Comparison of ENCODE assay signal across 8 cellular contexts in the genomic region with DNA sequence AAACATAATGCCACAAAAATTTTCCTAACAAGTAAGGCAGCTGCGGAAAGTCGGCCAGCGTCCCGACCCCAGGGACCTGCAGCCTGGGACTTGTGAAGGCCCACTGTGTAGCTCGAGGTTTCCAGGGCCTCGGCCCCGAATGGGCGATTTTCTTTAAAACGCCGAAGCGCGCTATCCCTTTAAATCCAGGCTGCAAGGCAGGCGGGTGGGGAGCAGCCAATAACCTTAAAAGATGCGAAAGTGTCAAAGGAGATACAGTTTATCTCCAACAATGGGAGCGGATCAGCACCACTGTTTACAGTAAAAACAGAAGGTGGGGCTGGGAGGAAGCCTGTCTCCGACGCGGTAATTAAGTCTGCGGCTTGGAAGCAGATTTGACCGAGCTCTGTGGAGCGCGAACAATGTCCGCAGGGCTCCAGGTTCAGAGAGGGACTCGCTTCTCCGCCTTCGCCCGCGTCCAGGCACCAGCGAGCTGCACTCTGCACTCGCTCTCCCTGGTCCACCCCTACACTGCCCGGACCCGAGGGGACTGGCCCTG. TPM values are rescaled to one million over a fixed set of nuclear protein-coding genes. Genes with fewer than 3 reads are reported as not detected.
A peak's percentile ranks its signal among the peaks of the same experiment; 100 is the strongest.
DNase-seq lines count a peak whose midpoint lies in the region; ATAC-seq and TF ChIP-seq lines count a peak whose summit lies in the region.

No MANE protein-coding gene starts in this region.

- TF ChIP-seq EP300 in stomach (IDR thresholded peaks at IDR 0.05): no peak

- H3K4me1 ChIP-seq in DOHH2 (ENCODE audit: control insufficient read depth, low read length) (peaks cover 20% of the 10 kb centered on the region), stomach (peaks cover 20 to 45% (median 36%) of the 10 kb centered on the region in 4 donors)

- H3F3A ChIP-seq in DOHH2 (ENCODE audit: control insufficient read depth, insufficient read depth): peaks cover 3% of the 10 kb centered on the region

- H3K9me3 ChIP-seq in DOHH2 (ENCODE audit: control insufficient read depth, insufficient read depth, low read length) (no peaks in the 10 kb centered on the region), stomach (no peaks in the 10 kb centered on the region)

- H3K36me3 ChIP-seq in DOHH2 (ENCODE audit: control insufficient read depth, low read length) (no peaks in the 10 kb centered on the region), stomach (no peaks in the 10 kb centered on the region)

- ATAC-seq in HG03066 (IDR thresholded peaks at IDR 0.05; ENCODE audit: low read depth, unreplicated experiment): peak; percentile 0
- ATAC-seq in GM21367 (IDR thresholded peaks at IDR 0.05; ENCODE audit: unreplicated experiment): no peak
- no peak for ATAC-seq in HG03095 (IDR thresholded peaks at IDR 0.05; ENCODE audit: unreplicated experiment)

- peaks cover 6% of the 10 kb centered on the region for H4K20me1 ChIP-seq in DOHH2 (ENCODE audit: control insufficient read depth, insufficient read depth, low read depth, low read length)

- no peaks in the 10 kb centered on the region for H3K9me2 ChIP-seq in DOHH2 (replicated peaks; ENCODE audit: control insufficient read depth, low read length)

- peak overlapping the region; percentile 89 for H3K27ac Mint-ChIP-seq in chondrocyte (ENCODE audit: unreplicated experiment)

- no peak for TF ChIP-seq CTCF in DOHH2 (IDR thresholded peaks at IDR 0.05; ENCODE audit: low read depth, low read length, poor library complexity, severe bottlenecking)
- no peak for TF ChIP-seq CTCF in chondrocyte (IDR thresholded peaks at IDR 0.05)
- TF ChIP-seq CTCF in stomach (IDR thresholded peaks at IDR 0.05): no peak

- no peak overlapping the region for H3K27ac ChIP-seq in DOHH2 (ENCODE audit: low read depth, low read length)
- peak overlapping the region; percentile 94 to 99 (median 96) for H3K27ac ChIP-seq in stomach

- peak overlapping the region; percentile 72 for H3K4me2 ChIP-seq in DOHH2 (ENCODE audit: low read length)

- peaks cover 54% of the 10 kb centered on the region for H3K4me1 Mint-ChIP-seq in chondrocyte (ENCODE audit: low read depth)

- 1 to 2% (median 2%) methylated on average over 27 to 32 of the region's 32 CpGs for WGBS in stomach, 5 donors

- peak overlapping the region; percentile 73 for H3K4me3 ChIP-seq in DOHH2 (ENCODE audit: low read length)
- H3K4me3 ChIP-seq in stomach: peak overlapping the region; percentile 83 to 96 (median 94)

- no peaks in the 10 kb centered on the region for H3K27me3 Mint-ChIP-seq in chondrocyte (ENCODE audit: low read depth)

- peak; percentile 73 for DNase-seq in RPMI8226
- no peak for DNase-seq in chondrocyte (ENCODE audit: low spot score)
- peak; percentile 88 for DNase-seq in left kidney (ENCODE audit: low read depth, low spot score)
- DNase-seq in stomach: no peak

- intact Hi-C loops in stomach (cut with DNase I; ENCODE audit: low total_unique reads): loop anchor here (5.0 kb wide), 1 partner anchor 77 kb away; no protein-coding TSS in a partner anchor

- no peaks in the 10 kb centered on the region for H3K9me3 Mint-ChIP-seq in chondrocyte (ENCODE audit: low read depth)

- TF ChIP-seq POLR2A in stomach (IDR thresholded peaks at IDR 0.05): no peak

- H3K79me2 ChIP-seq in DOHH2 (ENCODE audit: control insufficient read depth, low read length): no peaks in the 10 kb centered on the region

- peaks cover 68% of the 10 kb centered on the region for H3K27me3 ChIP-seq in DOHH2 (ENCODE audit: control insufficient read depth, low read length)
- H3K27me3 ChIP-seq in stomach: no peaks in the 10 kb centered on the region

- peak overlapping the region; percentile 83 for H3K4me3 Mint-ChIP-seq in chondrocyte (ENCODE audit: unreplicated experiment)

- no peaks in the 10 kb centered on the region for H3K36me3 Mint-ChIP-seq in chondrocyte (ENCODE audit: low read depth)

RNA-seq across cellular contexts. Expression of a gene that starts 1.6 kb away (rescaled TPM):
- total RNA-seq in chondrocyte: 20.2 to 20.7 TPM (median 20.3 TPM) in 3 replicates
- 10 to 100 TPM; 14.5 to 39.3 (median 24.8) TPM for total RNA-seq in stomach
- polyA plus RNA-seq in stomach: 1 to 10 TPM; 2.9 to 4.6 (median 4.3) TPM

Comparison
In these comparisons a context has a peak if more than half of its experiments do, and no peak if none do; other contexts are left out.
1. DNase-seq: peak in RPMI8226 (single experiment) and left kidney (single experiment); none in chondrocyte (single experiment) and stomach (single experiment).